Comparison of ENCODE assay signal across 10 cellular contexts in the genomic region with DNA sequence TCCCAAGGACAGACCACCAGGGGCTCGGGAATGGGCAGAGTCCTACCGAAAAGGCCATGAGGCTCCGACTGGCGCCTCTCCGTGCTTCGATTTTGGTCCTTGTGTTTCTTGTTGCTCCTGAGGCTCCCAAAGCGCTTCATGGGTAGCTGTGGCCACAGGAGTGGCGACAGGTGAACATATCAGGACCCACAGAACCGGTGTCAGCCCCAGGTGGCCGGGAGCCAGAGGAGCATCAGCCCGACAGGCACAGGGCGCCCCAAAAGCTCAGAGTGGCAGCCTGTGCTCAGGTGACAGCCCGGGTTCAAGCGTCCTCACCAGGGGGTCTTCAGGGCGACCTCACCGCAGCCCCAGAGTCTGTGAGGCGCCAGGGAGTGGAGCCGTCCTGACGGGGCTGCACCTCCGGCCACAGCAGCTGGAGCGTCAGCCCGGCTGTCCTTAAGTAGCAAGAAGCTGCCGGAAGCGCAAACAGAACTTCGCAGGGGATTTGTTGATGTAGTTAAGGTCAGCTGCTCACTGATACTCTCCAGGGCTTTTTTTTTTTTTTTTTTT.
DNase-seq lines count a peak whose midpoint lies in the region; ATAC-seq and TF ChIP-seq lines count a peak whose summit lies in the region.
"Had no signal": no experiment of that assay in that cellular context is flagged by ENCODE, and none has a peak within 500 bp of the region (broad histone marks: within the 10 kb centered on the region; RNA-seq: fewer than 3 reads in every experiment).

No MANE protein-coding gene starts in this region.

- intact Hi-C loops in breast epithelium (cut with DNase I; ENCODE audit: low total_unique reads) (loop anchor here (10.0 kb wide), 1 partner anchor 101 kb away; no protein-coding TSS in a partner anchor), lower lobe of right lung (cut with DNase I) (no loop called here)

- DNase-seq in NCI-H2171 treated with DMSO at 0.1 percent for 48 hours (lab: John Stamatoyannopoulos, UW) = peak; percentile 41
- no peak for DNase-seq in NCI-H2171 (lab: John Stamatoyannopoulos, UW)
- no peak for DNase-seq in breast epithelium (ENCODE audit: low spot score in 2 of 2)
- DNase-seq in lower lobe of right lung = no peak
- DNase-seq in upper lobe of left lung = no peak
- no peak for DNase-seq in stimulated activated CD4-positive, alpha-beta T cell treated with anti-CD3 and anti-CD28 coated beads, Interleukin-15, amount 100 ng/mL, for 24 hours
- no peak for DNase-seq in NCI-H1694 treated with DMSO at 0.1 percent for 48 hours (lab: John Stamatoyannopoulos, UW)
- DNase-seq: activated CD4-positive, CD25-positive, alpha-beta regulatory T cell treated with anti-CD3 and anti-CD28 coated beads, Interleukin-2, amount 50 U/mL, for 72 hours had no signal

- H3K4me3 ChIP-seq in breast epithelium (peak overlapping the region in 2 of 3 donors; percentile 9 to 49), lower lobe of right lung (peak overlapping the region; percentile 24), upper lobe of left lung (peak overlapping the region in 2 of 4 donors; percentile 19 to 31)
- H3K4me3 ChIP-seq: lung had no signal

- peak; percentile 49 to 68 for ATAC-seq in lower lobe of right lung
- ATAC-seq in upper lobe of left lung (ENCODE audit: low FRiP score in 2 of 2) = peak; percentile 32 to 44
- ATAC-seq in HG03159 (IDR thresholded peaks at IDR 0.05; ENCODE audit: unreplicated experiment) = no peak

- H3K36me3 ChIP-seq in breast epithelium = no peaks in the 10 kb centered on the region
- no peaks in the 10 kb centered on the region for H3K36me3 ChIP-seq in lower lobe of right lung
- no peaks in the 10 kb centered on the region for H3K36me3 ChIP-seq in upper lobe of left lung

- H3K4me1 ChIP-seq in breast epithelium = no peaks in the 10 kb centered on the region
- peaks cover 15% of the 10 kb centered on the region for H3K4me1 ChIP-seq in lower lobe of right lung
- H3K4me1 ChIP-seq in upper lobe of left lung = peaks cover 10 to 12% (median 12%) of the 10 kb centered on the region in 4 donors

- TF ChIP-seq CTCF in breast epithelium (IDR thresholded peaks at IDR 0.05) (no peak), lower lobe of right lung (IDR thresholded peaks at IDR 0.05) (no peak), upper lobe of left lung (IDR thresholded peaks at IDR 0.05) (no peak)

- TF ChIP-seq POLR2A in breast epithelium (IDR thresholded peaks at IDR 0.05) = no peak
- no peak for TF ChIP-seq POLR2A in upper lobe of left lung (IDR thresholded peaks at IDR 0.05)

- TF ChIP-seq EP300 in upper lobe of left lung (IDR thresholded peaks at IDR 0.05) = no peak

- H3K27me3 ChIP-seq in breast epithelium (no peaks in the 10 kb centered on the region), lower lobe of right lung (ENCODE audit: low read depth) (no peaks in the 10 kb centered on the region), upper lobe of left lung (no peaks in the 10 kb centered on the region)

- H3K27ac ChIP-seq in breast epithelium (peak overlapping the region; percentile 46 to 69), lower lobe of right lung (peak overlapping the region; percentile 13), upper lobe of left lung (peak overlapping the region in 2 of 4 donors; percentile 2 to 23)

- 36 to 52% methylated on average over 18 to 19 of the region's 25 CpGs for WGBS in upper lobe of left lung, 2 donors

- H3K9me3 ChIP-seq in breast epithelium (no peaks in the 10 kb centered on the region), lower lobe of right lung (no peaks in the 10 kb centered on the region), upper lobe of left lung (no peaks in the 10 kb centered on the region)
